8 cellular contexts compared by ENCODE assay signal in the genomic region with DNA sequence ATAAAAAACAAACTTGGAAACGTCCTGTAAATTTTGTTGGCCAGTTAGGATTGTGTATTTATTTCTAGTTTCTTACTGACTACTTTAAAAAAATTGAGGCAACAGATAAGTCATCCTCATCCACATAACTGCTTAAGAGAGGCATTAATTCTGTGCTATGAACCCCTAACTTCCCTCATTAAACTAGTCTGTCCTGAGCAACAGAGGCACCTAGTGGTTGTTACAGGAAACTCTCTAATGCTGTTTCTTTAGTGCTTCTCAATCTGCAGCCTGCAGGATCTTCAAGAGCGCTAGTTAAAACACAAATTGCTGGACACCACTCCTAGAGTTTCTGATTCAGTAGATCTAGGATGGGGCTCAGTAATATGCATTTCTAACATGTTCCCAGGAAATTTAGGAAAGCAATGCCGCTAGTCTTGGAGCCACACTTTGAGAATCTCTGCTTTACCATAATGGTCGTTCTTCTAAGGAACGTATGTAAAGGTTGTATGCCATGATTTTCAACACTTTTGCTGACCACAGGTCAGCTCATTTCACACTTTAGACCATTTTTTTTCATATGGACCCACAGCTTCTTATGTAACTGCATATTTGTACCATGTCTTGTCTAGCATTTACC.
DNase-seq lines count a peak whose midpoint lies in the region; ATAC-seq and TF ChIP-seq lines count a peak whose summit lies in the region.

No MANE protein-coding gene starts in this region.

- no peak overlapping the region for H3K27ac Mint-ChIP-seq in activated T-helper 1 cell treated with anti-CD3 and anti-CD28 coated beads, Interleukin-12 subunit alpha, Interleukin-12 subunit beta, Interleukin-2, Interleukin-4 antibody, amounts not matched to agents 30 ng/mL and 10 ng/mL and 1 ng/mL, durations not matched to agents 14 hours and 24 hours and 36 hours

- H3K27me3 ChIP-seq in AG04450 (ENCODE audit: control insufficient read depth, insufficient read depth, low read length) = no peaks in the 10 kb centered on the region
- H3K27me3 ChIP-seq in uterus = no peaks in the 10 kb centered on the region

- no peaks in the 10 kb centered on the region for H3K4me1 ChIP-seq in uterus

- no peaks in the 10 kb centered on the region for H3K36me3 ChIP-seq in uterus

- H3K27ac ChIP-seq in AG04450 (ENCODE audit: low read depth, low read length) = no peak overlapping the region
- no peak overlapping the region for H3K27ac ChIP-seq in uterus

- TF ChIP-seq CTCF in AG04450 (IDR thresholded peaks at IDR 0.05; ENCODE audit: low read depth, low read length) (peak; percentile 21; the same call in 1 of the 2 replicates), epithelial cell of proximal tubule (conservative IDR thresholded peaks at IDR 0.05; ENCODE audit: low read depth, low read length) (peak; percentile 60), uterus (IDR thresholded peaks at IDR 0.05) (peak in 3 of 4 experiments; percentile 19 to 25 (median 23))

- H3K9me3 Mint-ChIP-seq in activated T-helper 1 cell treated with anti-CD3 and anti-CD28 coated beads, Interleukin-12 subunit alpha, Interleukin-12 subunit beta, Interleukin-2, Interleukin-4 antibody, amounts not matched to agents 30 ng/mL and 10 ng/mL and 1 ng/mL, durations not matched to agents 14 hours and 24 hours and 36 hours = no peaks in the 10 kb centered on the region

- H3K36me3 Mint-ChIP-seq in activated T-helper 1 cell treated with anti-CD3 and anti-CD28 coated beads, Interleukin-12 subunit alpha, Interleukin-12 subunit beta, Interleukin-2, Interleukin-4 antibody, amounts not matched to agents 30 ng/mL and 10 ng/mL and 1 ng/mL, durations not matched to agents 14 hours and 24 hours and 36 hours (ENCODE audit: low read depth) = no peaks in the 10 kb centered on the region

- intact Hi-C loops in uterus (cut with DNase I; ENCODE audit: low total_unique reads) = no loop called here
- intact Hi-C loops in activated T-helper 1 cell treated with anti-CD3 and anti-CD28 coated beads, Interleukin-12 subunit alpha, Interleukin-12 subunit beta, Interleukin-2, Interleukin-4 antibody, amounts not matched to agents 30 ng/mL and 10 ng/mL and 1 ng/mL, durations not matched to agents 14 hours and 24 hours and 36 hours (cut with micrococcal nuclease) = loop anchor here (1.0 to 5.0 kb wide), 2 partner anchors 145 to 713 kb away; no protein-coding TSS in a partner anchor

- H3K4me3 ChIP-seq in AG04450 (ENCODE audit: low read depth, low read length) (no peak overlapping the region), epithelial cell of proximal tubule (ENCODE audit: low read depth, low read length) (no peak overlapping the region), uterus (no peak overlapping the region)

- peak; percentile 92 for ATAC-seq in GM18519 (IDR thresholded peaks at IDR 0.05; ENCODE audit: low FRiP score, unreplicated experiment)
- ATAC-seq in HG03060 (IDR thresholded peaks at IDR 0.05; ENCODE audit: low read depth, unreplicated experiment) = peak; percentile 57

- no peak for DNase-seq in AG04450 (ENCODE audit: low read depth, low spot score)
- peak; percentile 1 for DNase-seq in NCI-H460 (ENCODE audit: extremely low read depth, low read depth)
- DNase-seq in epithelial cell of proximal tubule (ENCODE audit: low read depth) = no peak
- DNase-seq in uterus = no peak
- DNase-seq in central memory CD4-positive, alpha-beta T cell = no peak
- DNase-seq in activated T-helper 1 cell treated with anti-CD3 and anti-CD28 coated beads, Interleukin-12 subunit alpha, Interleukin-12 subunit beta, Interleukin-2, Interleukin-4 antibody, amounts not matched to agents 30 ng/mL and 10 ng/mL and 1 ng/mL, durations not matched to agents 14 hours and 24 hours and 36 hours (ENCODE audit: low spot score) = no peak

- H3K4me1 Mint-ChIP-seq in activated T-helper 1 cell treated with anti-CD3 and anti-CD28 coated beads, Interleukin-12 subunit alpha, Interleukin-12 subunit beta, Interleukin-2, Interleukin-4 antibody, amounts not matched to agents 30 ng/mL and 10 ng/mL and 1 ng/mL, durations not matched to agents 14 hours and 24 hours and 36 hours (ENCODE audit: low read depth) = no peaks in the 10 kb centered on the region

- H3K4me3 Mint-ChIP-seq in activated T-helper 1 cell treated with anti-CD3 and anti-CD28 coated beads, Interleukin-12 subunit alpha, Interleukin-12 subunit beta, Interleukin-2, Interleukin-4 antibody, amounts not matched to agents 30 ng/mL and 10 ng/mL and 1 ng/mL, durations not matched to agents 14 hours and 24 hours and 36 hours = no peak overlapping the region

- H3K9me3 ChIP-seq in AG04450 (ENCODE audit: control insufficient read depth, insufficient read depth, low read length) (peaks cover 2% of the 10 kb centered on the region; the same call in 1 of the 2 replicates), uterus (no peaks in the 10 kb centered on the region)

- H3K27me3 Mint-ChIP-seq in activated T-helper 1 cell treated with anti-CD3 and anti-CD28 coated beads, Interleukin-12 subunit alpha, Interleukin-12 subunit beta, Interleukin-2, Interleukin-4 antibody, amounts not matched to agents 30 ng/mL and 10 ng/mL and 1 ng/mL, durations not matched to agents 14 hours and 24 hours and 36 hours (ENCODE audit: insufficient read depth) = peaks cover 2% of the 10 kb centered on the region

- CTCF ChIA-PET in AG04450 (lab: Charles Lee) = no interaction called here

- POLR2A ChIA-PET in AG04450 (lab: Yijun Ruan, JAX) = no interaction called here

- no peak for TF ChIP-seq POLR2A in uterus (IDR thresholded peaks at IDR 0.05)
